8 cellular contexts compared by ENCODE assay signal in the genomic region with DNA sequence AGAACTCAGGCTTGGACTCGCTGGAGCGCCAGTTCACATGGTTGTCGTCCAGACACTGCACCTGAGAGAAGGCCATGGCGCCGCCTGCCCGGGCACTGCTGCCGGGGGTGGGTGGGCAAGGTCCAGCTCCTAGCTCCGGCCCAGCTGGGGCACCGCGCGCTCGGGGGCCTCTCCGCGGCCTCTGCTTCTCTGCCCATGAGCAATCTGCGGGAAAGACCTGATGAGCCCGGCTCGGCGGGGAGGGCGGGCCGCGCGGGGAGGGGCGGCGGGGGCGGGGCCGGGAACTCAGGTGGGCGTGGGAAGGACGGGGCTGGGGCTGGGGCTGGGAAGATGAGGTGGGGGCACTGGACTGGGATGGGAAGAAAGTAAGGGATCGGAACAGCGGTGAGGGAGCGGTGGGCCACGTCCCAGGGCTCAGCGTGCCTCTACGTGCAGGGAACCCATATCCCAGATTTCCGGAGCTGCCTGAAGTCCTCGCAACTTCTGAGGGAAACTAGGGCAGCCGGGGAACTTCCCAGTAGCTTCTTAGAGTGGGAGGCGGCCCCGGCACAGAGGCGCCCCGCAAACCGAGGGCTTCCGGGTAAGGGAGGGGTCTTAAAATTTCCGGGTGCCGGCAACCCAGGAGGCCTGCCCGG. TPM values are rescaled to one million over a fixed set of nuclear protein-coding genes. Genes with fewer than 3 reads are reported as not detected.
A peak's percentile ranks its signal among the peaks of the same experiment; 100 is the strongest.
DNase-seq lines count a peak whose midpoint lies in the region; ATAC-seq and TF ChIP-seq lines count a peak whose summit lies in the region.
"Had no signal": no experiment of that assay in that cellular context is flagged by ENCODE, and none has a peak within 500 bp of the region (broad histone marks: within the 10 kb centered on the region; RNA-seq: fewer than 3 reads in every experiment).

No MANE protein-coding gene starts in this region.

- peaks cover 24% of the 10 kb centered on the region for H3K4me1 Mint-ChIP-seq in T-helper 2 cell treated with Interferon-gamma antibody and Interleukin-4, amounts not matched to agents 5 μg/mL and 100 μg/mL, for 36 hours (ENCODE audit: low read depth)

- TF ChIP-seq CTCF in brain microvascular endothelial cell (IDR thresholded peaks at IDR 0.05; ENCODE audit: low read depth, low read length, missing control alignments), result no peak

- H3K27me3 Mint-ChIP-seq in T-helper 2 cell treated with Interferon-gamma antibody and Interleukin-4, amounts not matched to agents 5 μg/mL and 100 μg/mL, for 36 hours (ENCODE audit: low read depth), result peaks cover 8% of the 10 kb centered on the region

- peaks cover 2% of the 10 kb centered on the region for H3K36me3 ChIP-seq in brain microvascular endothelial cell (replicated peaks)

- H3K9me3 Mint-ChIP-seq in T-helper 2 cell treated with Interferon-gamma antibody and Interleukin-4, amounts not matched to agents 5 μg/mL and 100 μg/mL, for 36 hours, result no peaks in the 10 kb centered on the region

- intact Hi-C loops in left colon (cut with DNase I, micrococcal nuclease), result no loop called here

- in situ Hi-C loops in brain microvascular endothelial cell (cut with HindIII; ENCODE audit: low pct_ligation_motif_present, low sequenced_read_pairs), result no loop called here

- DNase-seq in T-helper 2 cell treated with Interferon-gamma antibody and Interleukin-4, amounts not matched to agents 5 μg/mL and 100 μg/mL, for 36 hours (ENCODE audit: low spot score), result peak; percentile 41
- DNase-seq in brain microvascular endothelial cell (no peak), left colon (peak; percentile 59 to 74)
- DNase-seq in stimulated activated CD4-positive, alpha-beta T cell treated with anti-CD3 and anti-CD28 coated beads, Interleukin-4, amount 100 ng/mL, for 48 hours (ENCODE audit: low read depth in 2 of 2), result peak; percentile 49 to 50

- H3K4me3 Mint-ChIP-seq in T-helper 2 cell treated with Interferon-gamma antibody and Interleukin-4, amounts not matched to agents 5 μg/mL and 100 μg/mL, for 36 hours, result peak overlapping the region; percentile 89

- no peaks in the 10 kb centered on the region for H3K27me3 ChIP-seq in brain microvascular endothelial cell (replicated peaks)

- H3K27ac ChIP-seq in brain microvascular endothelial cell, result no peak overlapping the region

- ATAC-seq in GM18907 (IDR thresholded peaks at IDR 0.05; ENCODE audit: unreplicated experiment) (peak; percentile 34), HG03175 (IDR thresholded peaks at IDR 0.05; ENCODE audit: unreplicated experiment) (peak; percentile 23), left colon (peak; percentile 60), HG03521 (IDR thresholded peaks at IDR 0.05; ENCODE audit: unreplicated experiment) (no peak)

- H3K36me3 Mint-ChIP-seq in T-helper 2 cell treated with Interferon-gamma antibody and Interleukin-4, amounts not matched to agents 5 μg/mL and 100 μg/mL, for 36 hours (ENCODE audit: low read depth), result peaks cover 5% of the 10 kb centered on the region

- H3K27ac Mint-ChIP-seq in T-helper 2 cell treated with Interferon-gamma antibody and Interleukin-4, amounts not matched to agents 5 μg/mL and 100 μg/mL, for 36 hours, result peak overlapping the region; percentile 79

- H3K4me3 ChIP-seq in brain microvascular endothelial cell (ENCODE audit: low read depth, low read length), result peak overlapping the region; percentile 66

RNA-seq across cellular contexts. Expression of a gene that starts 0.5 kb away (rescaled TPM):
- total RNA-seq in left colon, result 10 to 100 TPM; 29.7 to 34.7 TPM

RNA-seq across cellular contexts. Expression of a gene that starts 42.7 kb away (rescaled TPM):
- 1 to 10 TPM in 1 of 2 donors, under 1 TPM in 1; 0.79 to 1.5 TPM for total RNA-seq in left colon

RNA-seq across cellular contexts. Expression of a gene that starts 52.1 kb away (rescaled TPM):
- under 1 TPM in 1 of 2 donors, not detected in 1; 0.31 TPM for total RNA-seq in left colon
- total RNA-seq: glomerular endothelial cell had no signal
